14 cellular contexts compared by ENCODE assay signal in genomic region chr17:73711184-73711583, GRCh38.
DNase-seq lines count a peak whose midpoint lies in the region; ATAC-seq and TF ChIP-seq lines count a peak whose summit lies in the region.
"Had no signal": no experiment of that assay in that cellular context is flagged by ENCODE, and none has a peak within 500 bp of the region (broad histone marks: within the 10 kb centered on the region; RNA-seq: fewer than 3 reads in every experiment).

No MANE protein-coding gene starts in this region.

- intact Hi-C loops in gastrocnemius medialis (cut with DNase I; ENCODE audit: low total_unique reads) = no loop called here
- intact Hi-C loops in activated T-helper 2 cell treated with anti-CD3 and anti-CD28 coated beads, Interferon-gamma antibody, Interleukin-2, Interleukin-4, amounts not matched to agents 10 μg/mL and 5 μg/mL and 100 μg/mL, durations not matched to agents 14 hours and 24 hours and 36 hours (cut with micrococcal nuclease) = loop anchor here (5.0 to 10.0 kb wide), 2 partner anchors 64 to 116 kb away; no protein-coding TSS in a partner anchor

- TF ChIP-seq CTCF in GM13977 (IDR thresholded peaks at IDR 0.05; ENCODE audit: extremely low read depth, insufficient read depth, missing control alignments) (no peak), gastrocnemius medialis (IDR thresholded peaks at IDR 0.05 in 4 of 5, conservative IDR thresholded peaks at IDR 0.05 in 1 of 5) (no peak), GM10266 (IDR thresholded peaks at IDR 0.05; ENCODE audit: control insufficient read depth, insufficient read depth, low read depth, missing control alignments) (no peak)

- H3K36me3 Mint-ChIP-seq in activated T-helper 2 cell treated with anti-CD3 and anti-CD28 coated beads, Interferon-gamma antibody, Interleukin-2, Interleukin-4, amounts not matched to agents 10 μg/mL and 5 μg/mL and 100 μg/mL, durations not matched to agents 14 hours and 24 hours and 36 hours (ENCODE audit: low read depth) = no peaks in the 10 kb centered on the region

- H3K4me3 Mint-ChIP-seq in activated T-helper 2 cell treated with anti-CD3 and anti-CD28 coated beads, Interferon-gamma antibody, Interleukin-2, Interleukin-4, amounts not matched to agents 10 μg/mL and 5 μg/mL and 100 μg/mL, durations not matched to agents 14 hours and 24 hours and 36 hours (ENCODE audit: low read depth) = no peak overlapping the region
- H3K4me3 Mint-ChIP-seq: CD4-positive, alpha-beta T cell; central memory CD8-positive, alpha-beta T cell; GM23338 had no signal

- no peaks in the 10 kb centered on the region for H3K4me1 ChIP-seq in gastrocnemius medialis

- H3K4me1 Mint-ChIP-seq in activated T-helper 2 cell treated with anti-CD3 and anti-CD28 coated beads, Interferon-gamma antibody, Interleukin-2, Interleukin-4, amounts not matched to agents 10 μg/mL and 5 μg/mL and 100 μg/mL, durations not matched to agents 14 hours and 24 hours and 36 hours (ENCODE audit: low read depth) = peaks cover 1% of the 10 kb centered on the region

- H3K27ac ChIP-seq in gastrocnemius medialis = no peak overlapping the region

- H3K27ac Mint-ChIP-seq in activated T-helper 2 cell treated with anti-CD3 and anti-CD28 coated beads, Interferon-gamma antibody, Interleukin-2, Interleukin-4, amounts not matched to agents 10 μg/mL and 5 μg/mL and 100 μg/mL, durations not matched to agents 14 hours and 24 hours and 36 hours = no peak overlapping the region
- H3K27ac Mint-ChIP-seq: CD4-positive, alpha-beta T cell; GM23338 had no signal

- no peaks in the 10 kb centered on the region for H3K27me3 Mint-ChIP-seq in activated T-helper 2 cell treated with anti-CD3 and anti-CD28 coated beads, Interferon-gamma antibody, Interleukin-2, Interleukin-4, amounts not matched to agents 10 μg/mL and 5 μg/mL and 100 μg/mL, durations not matched to agents 14 hours and 24 hours and 36 hours (ENCODE audit: low read depth)
- H3K27me3 Mint-ChIP-seq: CD4-positive, alpha-beta T cell had no signal

- H3K4me3 ChIP-seq in gastrocnemius medialis = no peak overlapping the region
- H3K4me3 ChIP-seq: GM23338 had no signal

- H3K9me3 Mint-ChIP-seq in activated T-helper 2 cell treated with anti-CD3 and anti-CD28 coated beads, Interferon-gamma antibody, Interleukin-2, Interleukin-4, amounts not matched to agents 10 μg/mL and 5 μg/mL and 100 μg/mL, durations not matched to agents 14 hours and 24 hours and 36 hours = no peaks in the 10 kb centered on the region
- H3K9me3 Mint-ChIP-seq: CD4-positive, alpha-beta T cell; central memory CD8-positive, alpha-beta T cell had no signal

- no peak for TF ChIP-seq POLR2A in gastrocnemius medialis (IDR thresholded peaks at IDR 0.05)

- H3K9me3 ChIP-seq in gastrocnemius medialis = no peaks in the 10 kb centered on the region

- peak; percentile 91 for ATAC-seq in GM19452 (IDR thresholded peaks at IDR 0.05; ENCODE audit: unreplicated experiment)
- peak; percentile 78 for ATAC-seq in HG03457 (IDR thresholded peaks at IDR 0.05; ENCODE audit: unreplicated experiment)
- ATAC-seq in gastrocnemius medialis = no peak

- peak; percentile 24 for DNase-seq in GM13977 (ENCODE audit: low spot score)
- peak; percentile 41 for DNase-seq in SKM-1 treated with dmso at 0.1 percent for 144 hours (lab: John Stamatoyannopoulos, UW; ENCODE audit: unreplicated experiment)
- DNase-seq in HuH-7.5 (ENCODE audit: low spot score) = no peak
- DNase-seq in gastrocnemius medialis = no peak
- no peak for DNase-seq in GM10266 (ENCODE audit: extremely low spot score)
- no peak for DNase-seq in activated T-helper 2 cell treated with anti-CD3 and anti-CD28 coated beads, Interferon-gamma antibody, Interleukin-2, Interleukin-4, amounts not matched to agents 10 μg/mL and 5 μg/mL and 100 μg/mL, durations not matched to agents 14 hours and 24 hours and 36 hours (ENCODE audit: low spot score)
- DNase-seq: activated naive CD4-positive, alpha-beta T cell treated with Interleukin-2 at 50 U/mL for 16 hours; CD4-positive, alpha-beta T cell; NCI-H1694; stimulated activated CD4-positive, alpha-beta T cell treated with anti-CD3 and anti-CD28 coated beads, Interleukin-15, amount 100 ng/mL, for 24 hours had no signal

- in situ Hi-C loops in GM13977 (cut with MboI; ENCODE audit: low pct_unique_long_range_greater_than_20kb, low sequenced_read_pairs, unreplicated experiment) = loop anchor here (10.0 kb wide), 1 partner anchor 286 kb away; no protein-coding TSS in a partner anchor
- in situ Hi-C loops in gastrocnemius medialis (cut with MboI; ENCODE audit: low sequenced_read_pairs in 4 of 4) = loop anchor here in 1 of 4 donors (10.0 kb wide), 1 partner anchor 276 kb away; no protein-coding TSS in a partner anchor

- peaks cover 0 to 21% (median 0%) of the 10 kb centered on the region in 3 donors for H3K27me3 ChIP-seq in gastrocnemius medialis

- H3K36me3 ChIP-seq in gastrocnemius medialis = no peaks in the 10 kb centered on the region

Comparison
In these comparisons a context has a peak if more than half of its experiments do, and no peak if none do; other contexts are left out.
1. DNase-seq: peak in GM13977 (single experiment) and SKM-1 treated with dmso at 0.1 percent for 144 hours (single experiment); none in HuH-7.5 (single experiment), gastrocnemius medialis (0 of 2), GM10266 (single experiment) and activated T-helper 2 cell treated with anti-CD3 and anti-CD28 coated beads, Interferon-gamma antibody, Interleukin-2, Interleukin-4, amounts not matched to agents 10 μg/mL and 5 μg/mL and 100 μg/mL, durations not matched to agents 14 hours and 24 hours and 36 hours (single experiment).
2. ATAC-seq: peak in GM19452 (single experiment) and HG03457 (single experiment); none in gastrocnemius medialis (0 of 2).